19 cellular contexts compared by ENCODE assay signal in genomic region chr15:48423342-48423741, GRCh38.
"Had no signal": no experiment of that assay in that cellular context is flagged by ENCODE, and none has a peak within 500 bp of the region (broad histone marks: within the 10 kb centered on the region; RNA-seq: fewer than 3 reads in every experiment).

No MANE protein-coding gene starts in this region.

- H3K27me3 Mint-ChIP-seq: activated CD4-positive, alpha-beta memory T cell treated with anti-CD3 and anti-CD28 coated beads for 36 hours; activated CD4-positive, alpha-beta T cell treated with anti-CD3 and anti-CD28 coated beads for 36 hours had no signal

- H3K36me3 Mint-ChIP-seq: activated CD4-positive, alpha-beta memory T cell treated with anti-CD3 and anti-CD28 coated beads for 36 hours; activated naive CD8-positive, alpha-beta T cell treated with anti-CD3 and anti-CD28 coated beads for 36 hours; WTC11 had no signal

- H3K27ac Mint-ChIP-seq: activated CD4-positive, alpha-beta memory T cell treated with anti-CD3 and anti-CD28 coated beads for 36 hours; activated CD4-positive, alpha-beta T cell treated with anti-CD3 and anti-CD28 coated beads for 36 hours; activated naive CD8-positive, alpha-beta T cell treated with anti-CD3 and anti-CD28 coated beads for 36 hours; activated T-helper 17 cell treated with anti-CD3 and anti-CD28 coated beads, Interleukin-2, amount 50 U/mL, for 72 hours; WTC11 had no signal

- H3K9me3 Mint-ChIP-seq: activated CD4-positive, alpha-beta memory T cell treated with anti-CD3 and anti-CD28 coated beads for 36 hours; activated naive CD8-positive, alpha-beta T cell treated with anti-CD3 and anti-CD28 coated beads for 36 hours; activated T-helper 17 cell treated with anti-CD3 and anti-CD28 coated beads, Interleukin-2, amount 50 U/mL, for 72 hours; effector memory CD8-positive, alpha-beta T cell; neural crest cell; WTC11 had no signal

- H3K4me1 ChIP-seq: psoas muscle had no signal

- H3K4me1 Mint-ChIP-seq: activated CD4-positive, alpha-beta T cell treated with anti-CD3 and anti-CD28 coated beads for 36 hours; activated naive CD8-positive, alpha-beta T cell treated with anti-CD3 and anti-CD28 coated beads for 36 hours; activated T-helper 17 cell treated with anti-CD3 and anti-CD28 coated beads, Interleukin-2, amount 50 U/mL, for 72 hours had no signal

- H3K27me3 ChIP-seq: testis, upper lobe of left lung had no signal

- H3K4me3 ChIP-seq: lung, psoas muscle, skin epidermis, testis, upper lobe of left lung had no signal

- H3K9me3 ChIP-seq: psoas muscle, testis, upper lobe of left lung had no signal

- ATAC-seq: activated CD4-positive, alpha-beta T cell treated with anti-CD3 and anti-CD28 coated beads for 36 hours; activated T-helper 17 cell treated with anti-CD3 and anti-CD28 coated beads, Interleukin-2, amount 50 U/mL, for 72 hours; effector memory CD8-positive, alpha-beta T cell; psoas muscle; right cardiac atrium; WTC11 had no signal

- DNase-seq: activated CD4-positive, alpha-beta memory T cell treated with anti-CD3 and anti-CD28 coated beads for 36 hours; activated CD4-positive, alpha-beta T cell treated with anti-CD3 and anti-CD28 coated beads for 36 hours; activated naive CD4-positive, alpha-beta T cell; activated naive CD8-positive, alpha-beta T cell treated with anti-CD3 and anti-CD28 coated beads for 36 hours; activated T-cell treated with anti-CD3 and anti-CD28 coated beads, Interleukin-2, amount 50 U/mL, for 1 hour; effector memory CD8-positive, alpha-beta T cell; glutamatergic neuron; hypothalamus; psoas muscle; right cardiac atrium; stimulated activated CD4-positive, alpha-beta T cell treated with anti-CD3 and anti-CD28 coated beads, Interleukin-15, amount 100 ng/mL, for 24 hours; stimulated activated CD4-positive, alpha-beta T cell treated with anti-CD3 and anti-CD28 coated beads, Interleukin-2, amount 100 ng/mL, for 48 hours; testis; upper lobe of left lung had no signal

- H3K27ac ChIP-seq: psoas muscle, testis, upper lobe of left lung had no signal

- H3K4me3 Mint-ChIP-seq: activated CD4-positive, alpha-beta memory T cell treated with anti-CD3 and anti-CD28 coated beads for 36 hours; activated CD4-positive, alpha-beta T cell treated with anti-CD3 and anti-CD28 coated beads for 36 hours; activated naive CD8-positive, alpha-beta T cell treated with anti-CD3 and anti-CD28 coated beads for 36 hours; activated T-helper 17 cell treated with anti-CD3 and anti-CD28 coated beads, Interleukin-2, amount 50 U/mL, for 72 hours; effector memory CD8-positive, alpha-beta T cell; neural crest cell; WTC11 had no signal
